In genomic region chr5:14365831-14366435, GRCh38 we compare ENCODE assay signal across 15 cellular contexts.
DNase-seq lines count a peak whose midpoint lies in the region; ATAC-seq and TF ChIP-seq lines count a peak whose summit lies in the region.
"Had no signal": no experiment of that assay in that cellular context is flagged by ENCODE, and none has a peak within 500 bp of the region (broad histone marks: within the 10 kb centered on the region; RNA-seq: fewer than 3 reads in every experiment).

No MANE protein-coding gene starts in this region.

- no peak for TF ChIP-seq POLR2A in uterus (IDR thresholded peaks at IDR 0.05)

- H3K27ac Mint-ChIP-seq in activated naive CD8-positive, alpha-beta T cell treated with anti-CD3 and anti-CD28 coated beads for 36 hours, result peak overlapping the region; percentile 84

- H3K36me3 ChIP-seq in DND-41 (ENCODE audit: insufficient read depth, low read length) (no peaks in the 10 kb centered on the region), left lung (peaks cover 0 to 89% of the 10 kb centered on the region in 2 donors), aorta (ENCODE audit: control insufficient read depth in 1 of 2, insufficient read depth in 2 of 2, low read length in 1 of 2) (peaks cover 13 to 19% of the 10 kb centered on the region in 2 donors), uterus (no peaks in the 10 kb centered on the region)

- H3K4me1 ChIP-seq in DND-41 (ENCODE audit: insufficient read depth, low read length), result no peaks in the 10 kb centered on the region
- H3K4me1 ChIP-seq in left lung, result no peaks in the 10 kb centered on the region
- H3K4me1 ChIP-seq in aorta (ENCODE audit: control insufficient read depth in 1 of 2, insufficient read depth in 2 of 2, low read length in 2 of 2), result no peaks in the 10 kb centered on the region
- no peaks in the 10 kb centered on the region for H3K4me1 ChIP-seq in uterus

- H3K9me3 Mint-ChIP-seq in activated naive CD8-positive, alpha-beta T cell treated with anti-CD3 and anti-CD28 coated beads for 36 hours, result no peaks in the 10 kb centered on the region

- no peaks in the 10 kb centered on the region for H3K27me3 Mint-ChIP-seq in activated naive CD8-positive, alpha-beta T cell treated with anti-CD3 and anti-CD28 coated beads for 36 hours

- intact Hi-C loops in left lung (cut with DNase I) (no loop called here), aorta (cut with DNase I) (no loop called here), uterus (cut with DNase I; ENCODE audit: low total_unique reads) (no loop called here)

- no peaks in the 10 kb centered on the region for H3K79me2 ChIP-seq in DND-41 (ENCODE audit: insufficient read depth, low read length)

- ATAC-seq in DND-41 (ENCODE audit: insufficient read depth, low read depth), result peak; percentile 35; the same call in 1 of the 3 replicates
- peak; percentile 45 for ATAC-seq in HG02678 (IDR thresholded peaks at IDR 0.05; ENCODE audit: unreplicated experiment)
- peak; percentile 54 for ATAC-seq in left lung
- no peak for ATAC-seq in aorta (ENCODE audit: low FRiP score)
- ATAC-seq in omental fat pad (ENCODE audit: low FRiP score), result no peak

- no peaks in the 10 kb centered on the region for H4K20me1 ChIP-seq in DND-41 (ENCODE audit: insufficient read depth, low read length)

- no peaks in the 10 kb centered on the region for H3K27me3 ChIP-seq in DND-41 (ENCODE audit: insufficient read depth, low read length, poor library complexity)
- no peaks in the 10 kb centered on the region for H3K27me3 ChIP-seq in left lung
- no peaks in the 10 kb centered on the region for H3K27me3 ChIP-seq in aorta (ENCODE audit: control insufficient read depth in 1 of 2, insufficient read depth in 2 of 2, low read length in 1 of 2)
- no peaks in the 10 kb centered on the region for H3K27me3 ChIP-seq in uterus
- H3K27me3 ChIP-seq: neutrophil, testis had no signal

- H3K27ac ChIP-seq in DND-41 (ENCODE audit: low read length) (no peak overlapping the region), left lung (no peak overlapping the region), aorta (ENCODE audit: low read depth in 1 of 2, low read length in 2 of 2) (no peak overlapping the region), uterus (no peak overlapping the region)
- H3K27ac ChIP-seq: neutrophil, testis had no signal

- H3K9me3 ChIP-seq in DND-41 (ENCODE audit: insufficient read depth, low read length, severe bottlenecking) (no peaks in the 10 kb centered on the region), left lung (no peaks in the 10 kb centered on the region), aorta (ENCODE audit: control insufficient read depth, low read length) (no peaks in the 10 kb centered on the region), uterus (no peaks in the 10 kb centered on the region)
- H3K9me3 ChIP-seq: neutrophil, testis had no signal

- TF ChIP-seq CTCF in DND-41 (IDR thresholded peaks at IDR 0.05; ENCODE audit: borderline replicate concordance, extremely low read depth, low read length, poor library complexity, severe bottlenecking) (no peak), left lung (IDR thresholded peaks at IDR 0.05) (no peak), omental fat pad (IDR thresholded peaks at IDR 0.05) (no peak), uterus (IDR thresholded peaks at IDR 0.05) (no peak)

- 33 to 41% methylated on average over 3 of the region's 3 CpGs for WGBS in aorta, 2 donors

- H2AFZ ChIP-seq in DND-41 (ENCODE audit: low read depth, low read length), result no peak overlapping the region

- no peak overlapping the region for H3K4me2 ChIP-seq in DND-41 (ENCODE audit: insufficient read depth, low read length)

- no peak overlapping the region for H3K9ac ChIP-seq in DND-41 (ENCODE audit: low read depth, low read length)

- H3K36me3 Mint-ChIP-seq in activated naive CD8-positive, alpha-beta T cell treated with anti-CD3 and anti-CD28 coated beads for 36 hours, result peaks cover 9% of the 10 kb centered on the region

- no peak overlapping the region for H3K4me3 ChIP-seq in DND-41 (ENCODE audit: low read depth in 1 of 2, low read length in 2 of 2)
- H3K4me3 ChIP-seq in left lung, result no peak overlapping the region
- no peak overlapping the region for H3K4me3 ChIP-seq in aorta (ENCODE audit: low read length in 2 of 2)
- H3K4me3 ChIP-seq in uterus, result no peak overlapping the region
- H3K4me3 ChIP-seq: lung, testis had no signal

- DNase-seq in DND-41 (no peak), left lung (no peak), SHP77 treated with DMSO at 0.1 percent for 48 hours (lab: John Stamatoyannopoulos, UW) (no peak), aorta (no peak), omental fat pad (ENCODE audit: low spot score) (no peak), uterus (no peak)
- DNase-seq in activated naive CD8-positive, alpha-beta T cell treated with anti-CD3 and anti-CD28 coated beads for 36 hours, result no peak
- DNase-seq: activated T-cell treated with anti-CD3 and anti-CD28 coated beads for 4 hours, NCI-H1436, NCI-H510A, RPMI8226, testis had no signal

- no peak overlapping the region for H3K4me3 Mint-ChIP-seq in activated naive CD8-positive, alpha-beta T cell treated with anti-CD3 and anti-CD28 coated beads for 36 hours

- H3K4me1 Mint-ChIP-seq in activated naive CD8-positive, alpha-beta T cell treated with anti-CD3 and anti-CD28 coated beads for 36 hours, result peaks cover 36% of the 10 kb centered on the region

Comparison
In these comparisons a context has a peak if more than half of its experiments do, and no peak if none do; other contexts are left out.
1. ATAC-seq: peak in DND-41 (single experiment), HG02678 (single experiment) and left lung (single experiment); none in aorta (single experiment) and omental fat pad (single experiment).